ENCODE assay signal across 12 cellular contexts in the genomic region with DNA sequence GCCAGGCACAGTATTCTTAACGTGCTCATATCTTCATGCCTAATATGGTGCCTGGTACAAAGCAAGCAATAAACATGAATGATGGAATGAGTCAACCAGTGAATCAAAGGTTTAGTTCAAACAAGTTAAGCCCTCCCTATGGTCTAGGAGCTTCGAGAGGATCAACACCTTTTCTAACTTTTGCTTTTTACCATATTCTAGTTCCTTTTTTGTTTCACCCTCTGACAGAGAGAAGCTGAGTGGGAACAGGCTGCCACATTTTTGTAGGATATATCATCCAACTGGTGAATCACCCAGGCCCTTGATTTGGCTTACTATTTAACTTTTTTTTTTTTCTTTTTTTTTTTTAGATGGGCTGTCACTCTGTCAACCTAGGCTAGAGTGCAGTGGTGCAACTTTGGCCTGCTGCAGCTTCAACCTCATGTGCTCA. TPM values are rescaled to one million over a fixed set of nuclear protein-coding genes. Genes with fewer than 3 reads are reported as not detected.
DNase-seq lines count a peak whose midpoint lies in the region; ATAC-seq and TF ChIP-seq lines count a peak whose summit lies in the region.
"Had no signal": no experiment of that assay in that cellular context is flagged by ENCODE, and none has a peak within 500 bp of the region (broad histone marks: within the 10 kb centered on the region; RNA-seq: fewer than 3 reads in every experiment).

No MANE protein-coding gene starts in this region.

- ATAC-seq in HCT116 (peak; percentile 87), GM19452 (IDR thresholded peaks at IDR 0.05; ENCODE audit: unreplicated experiment) (no peak), GM18505 (IDR thresholded peaks at IDR 0.05; ENCODE audit: unreplicated experiment) (no peak)
- no peak for ATAC-seq in natural killer cell treated with Interleukin-12 subunit alpha and Interleukin-12 subunit beta and Interleukin-15 and Interleukin-18, amount 100 ng/mL, for 72 hours
- ATAC-seq: naive thymus-derived CD8-positive, alpha-beta T cell had no signal

- H3K36me3 ChIP-seq in HCT116 (ENCODE audit: control insufficient read depth in 1 of 2, insufficient read depth in 2 of 2, low read length in 2 of 2) (no peaks in the 10 kb centered on the region), adipocyte (ENCODE audit: control insufficient read depth, insufficient read depth, low read length, severe bottlenecking) (no peaks in the 10 kb centered on the region), suprapubic skin (no peaks in the 10 kb centered on the region)

- H3K4me1 ChIP-seq in HCT116 (ENCODE audit: control insufficient read depth in 1 of 2, insufficient read depth in 2 of 2, low read length in 2 of 2) (peaks cover 20 to 35% of the 10 kb centered on the region in 2 experiments), adipocyte (ENCODE audit: control insufficient read depth, insufficient read depth, low read length) (peaks cover 41% of the 10 kb centered on the region), suprapubic skin (no peaks in the 10 kb centered on the region)

- no peaks in the 10 kb centered on the region for H3K4me1 Mint-ChIP-seq in natural killer cell treated with Interleukin-12 subunit alpha and Interleukin-12 subunit beta and Interleukin-15 and Interleukin-18, amount 100 ng/mL, for 72 hours (ENCODE audit: low read depth in 2 of 2)
- H3K4me1 Mint-ChIP-seq: naive thymus-derived CD8-positive, alpha-beta T cell had no signal

- H4K20me1 ChIP-seq in HCT116 (ENCODE audit: insufficient read depth), result no peaks in the 10 kb centered on the region

- H3K27ac ChIP-seq in HCT116 (ENCODE audit: low read depth, low read length), result peak overlapping the region; percentile 21; the same call in 1 of the 2 replicates
- H3K27ac ChIP-seq in suprapubic skin, result peak overlapping the region; percentile 51

- H3K27me3 Mint-ChIP-seq in natural killer cell treated with Interleukin-12 subunit alpha and Interleukin-12 subunit beta and Interleukin-15 and Interleukin-18, amount 100 ng/mL, for 72 hours, result peaks cover 17 to 24% of the 10 kb centered on the region in 2 donors

- TF ChIP-seq RAD21 in HCT116 (IDR thresholded peaks at IDR 0.05; ENCODE audit: low read depth), result 0 out of 2 replicates have a peak, but pooled peaks have one; percentile 4

- no peak overlapping the region for H3K4me3 Mint-ChIP-seq in natural killer cell treated with Interleukin-12 subunit alpha and Interleukin-12 subunit beta and Interleukin-15 and Interleukin-18, amount 100 ng/mL, for 72 hours
- H3K4me3 Mint-ChIP-seq: naive thymus-derived CD8-positive, alpha-beta T cell had no signal

- H3K27ac Mint-ChIP-seq in natural killer cell treated with Interleukin-12 subunit alpha and Interleukin-12 subunit beta and Interleukin-15 and Interleukin-18, amount 100 ng/mL, for 72 hours, result no peak overlapping the region
- H3K27ac Mint-ChIP-seq: activated naive CD4-positive, alpha-beta T cell treated with anti-CD3 and anti-CD28 coated beads, Interleukin-2, amount 50 U/mL, for 72 hours; naive thymus-derived CD8-positive, alpha-beta T cell had no signal

- intact Hi-C loops in HCT116 (cut with micrococcal nuclease), result no loop called here

- CTCF ChIA-PET in HCT116 (lab: Charles Lee), result no interaction called here

- 20% methylated on average over 2 of the region's 2 CpGs for WGBS in suprapubic skin

- RAD21 ChIA-PET in HCT116 (lab: Charles Lee; ENCODE audit: low non-redundant PET in 1 of 2, low total read pairs in 2 of 2, uncharacterized antibody in 2 of 2, unreplicated experiment in 2 of 2), result no interaction called here

- TF ChIP-seq CTCF in HCT116 (IDR thresholded peaks at IDR 0.05 in 2 of 3, conservative IDR thresholded peaks at IDR 0.05 in 1 of 3; ENCODE audit: borderline replicate concordance in 1 of 3, insufficient read depth in 1 of 3, low read depth in 2 of 3, low read length in 2 of 3) (no peak), suprapubic skin (IDR thresholded peaks at IDR 0.05) (no peak)

- 0 out of 4 replicates have a peak overlapping the region, but pooled peaks of 1 of the 2 experiments have one; percentile 9 for H3K4me3 ChIP-seq in HCT116 (replicated peaks in 1 of 2; ENCODE audit: low read depth in 1 of 2, low read length in 2 of 2)
- H3K4me3 ChIP-seq in adipocyte (ENCODE audit: low read length), result peak overlapping the region; percentile 51
- no peak overlapping the region for H3K4me3 ChIP-seq in suprapubic skin

- H3K9me3 Mint-ChIP-seq in natural killer cell treated with Interleukin-12 subunit alpha and Interleukin-12 subunit beta and Interleukin-15 and Interleukin-18, amount 100 ng/mL, for 72 hours, result no peaks in the 10 kb centered on the region
- H3K9me3 Mint-ChIP-seq: activated naive CD4-positive, alpha-beta T cell treated with anti-CD3 and anti-CD28 coated beads, Interleukin-2, amount 50 U/mL, for 72 hours; naive thymus-derived CD8-positive, alpha-beta T cell had no signal

- TF ChIP-seq POLR2A in HCT116 (IDR thresholded peaks at IDR 0.05; ENCODE audit: borderline replicate concordance, extremely low read depth, insufficient read depth, insufficient read length) (no peak), suprapubic skin (IDR thresholded peaks at IDR 0.05) (no peak), GM18505 (IDR thresholded peaks at IDR 0.05; ENCODE audit: borderline replicate concordance, extremely low read depth, insufficient read depth, insufficient read length) (no peak)

- peak overlapping the region; percentile 51 for H3K4me2 ChIP-seq in HCT116 (ENCODE audit: low read length)

- H3K27me3 ChIP-seq in HCT116 (ENCODE audit: insufficient read depth, low read length), result no peaks in the 10 kb centered on the region
- H3K27me3 ChIP-seq in adipocyte (replicated peaks; ENCODE audit: control insufficient read depth, insufficient read depth, low read length), result no peaks in the 10 kb centered on the region
- no peaks in the 10 kb centered on the region for H3K27me3 ChIP-seq in suprapubic skin

- POLR2A ChIA-PET in HCT116 (lab: Charles Lee), result no interaction called here

- H3K9me2 ChIP-seq in HCT116 (ENCODE audit: insufficient read depth), result no peaks in the 10 kb centered on the region

- H3K9me3 ChIP-seq in HCT116 (ENCODE audit: control insufficient read depth in 1 of 2, insufficient read depth in 1 of 2, low read depth in 1 of 2, low read length in 2 of 2) (no peaks in the 10 kb centered on the region), adipocyte (ENCODE audit: control insufficient read depth, low read length) (no peaks in the 10 kb centered on the region), suprapubic skin (no peaks in the 10 kb centered on the region)

- BruUV-seq in HCT116 (replicated peaks; lab: Mats Ljungman, UMichigan), result no TSS peak

- no peaks in the 10 kb centered on the region for H3K36me3 Mint-ChIP-seq in natural killer cell treated with Interleukin-12 subunit alpha and Interleukin-12 subunit beta and Interleukin-15 and Interleukin-18, amount 100 ng/mL, for 72 hours
- H3K36me3 Mint-ChIP-seq: activated naive CD4-positive, alpha-beta T cell treated with anti-CD3 and anti-CD28 coated beads, Interleukin-2, amount 50 U/mL, for 72 hours; naive thymus-derived CD8-positive, alpha-beta T cell had no signal

- H3K79me2 ChIP-seq in HCT116 (ENCODE audit: insufficient read depth, low read length), result no peaks in the 10 kb centered on the region

- TF ChIP-seq EP300 in suprapubic skin (IDR thresholded peaks at IDR 0.05), result no peak

- no peak overlapping the region for H3K9ac ChIP-seq in HCT116 (ENCODE audit: low read length)
- H3K9ac ChIP-seq in adipocyte (ENCODE audit: low read length), result peak overlapping the region; percentile 79

- peak; percentile 49 for DNase-seq in HCT116 (ENCODE audit: low read depth, low spot score)
- DNase-seq in adipocyte (ENCODE audit: low read depth), result peak; percentile 83
- DNase-seq in hepatic stellate cell (ENCODE audit: low spot score), result peak; percentile 54
- no peak for DNase-seq in suprapubic skin (ENCODE audit: low spot score in 2 of 2)
- no peak for DNase-seq in activated naive CD4-positive, alpha-beta T cell (lab: John Stamatoyannopoulos, UW)
- no peak for DNase-seq in natural killer cell treated with Interleukin-12 subunit alpha and Interleukin-12 subunit beta and Interleukin-15 and Interleukin-18, amount 100 ng/mL, for 72 hours (ENCODE audit: low spot score)
- DNase-seq: GF-D8; naive thymus-derived CD8-positive, alpha-beta T cell; NCI-H1092 treated with DMSO at 0.1 percent for 48 hours had no signal

- peak overlapping the region; percentile 24 for H2AFZ ChIP-seq in HCT116 (ENCODE audit: low read depth, low read length, poor library complexity, severe bottlenecking)

TF ChIP-seq in HCT116, 20 proteins besides CTCF, POLR2A, EP300 and RAD21 (continues in another document):
- TF ChIP-seq SP1 (IDR thresholded peaks at IDR 0.05; ENCODE audit: low read depth), result peak; percentile 42
- no peak for TF ChIP-seq EZH2 (IDR thresholded peaks at IDR 0.05)
- no peak for TF ChIP-seq YY1 (IDR thresholded peaks at IDR 0.05; ENCODE audit: extremely low read depth, insufficient replicate concordance, low read depth, low read length)
- TF ChIP-seq POLR2AphosphoS5 (IDR thresholded peaks at IDR 0.05; ENCODE audit: low read depth, low read length), result no peak
- TF ChIP-seq EZH2phosphoT487 (IDR thresholded peaks at IDR 0.05; ENCODE audit: borderline replicate concordance), result no peak
- TF ChIP-seq JUND (IDR thresholded peaks at IDR 0.05), result peak; percentile 79
- TF ChIP-seq ELF1 (IDR thresholded peaks at IDR 0.05; ENCODE audit: borderline replicate concordance, low read depth), result no peak
- TF ChIP-seq, protein P1, sequence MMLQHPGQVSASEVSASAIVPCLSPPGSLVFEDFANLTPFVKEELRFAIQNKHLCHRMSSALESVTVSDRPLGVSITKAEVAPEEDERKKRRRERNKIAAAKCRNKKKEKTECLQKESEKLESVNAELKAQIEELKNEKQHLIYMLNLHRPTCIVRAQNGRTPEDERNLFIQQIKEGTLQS (IDR thresholded peaks at IDR 0.05), result no peak
- TF ChIP-seq, protein P2, sequence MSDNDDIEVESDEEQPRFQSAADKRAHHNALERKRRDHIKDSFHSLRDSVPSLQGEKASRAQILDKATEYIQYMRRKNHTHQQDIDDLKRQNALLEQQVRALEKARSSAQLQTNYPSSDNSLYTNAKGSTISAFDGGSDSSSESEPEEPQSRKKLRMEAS (IDR thresholded peaks at IDR 0.05), result no peak
- peak; percentile 85 for TF ChIP-seq FOSL1 (IDR thresholded peaks at IDR 0.05; ENCODE audit: low read depth)
- TF ChIP-seq ZNF274 (IDR thresholded peaks at IDR 0.05; ENCODE audit: low read depth, low read length), result no peak
- TF ChIP-seq CEBPB (IDR thresholded peaks at IDR 0.05; ENCODE audit: low read depth), result 0 out of 2 replicates have a peak, but pooled peaks have one; percentile 8
- TF ChIP-seq TCF7L2 (IDR thresholded peaks at IDR 0.05; ENCODE audit: borderline replicate concordance, extremely low read depth, insufficient read depth, insufficient read length), result peak; percentile 14

RNA-seq across cellular contexts. Expression of a gene that starts 39.3 kb away (rescaled TPM):
- total RNA-seq in HCT116 (2021; ENCODE audit: unreplicated experiment) (0.49 TPM), suprapubic skin (10 to 100 TPM; 18.5 to 27.0 (median 22.7) TPM)
- polyA plus RNA-seq in HCT116 (2012), result 0.61 and 0.62 TPM in 2 replicates
- total RNA-seq in natural killer cell treated with Interleukin-12 subunit alpha and Interleukin-12 subunit beta and Interleukin-15 and Interleukin-18, amount 100 ng/mL, for 72 hours, result under 1 TPM in 1 of 2 donors, not detected in 1; 0.64 TPM
- total RNA-seq: activated naive CD4-positive, alpha-beta T cell treated with anti-CD3 and anti-CD28 coated beads, Interleukin-2, amount 50 U/mL, for 72 hours; naive thymus-derived CD8-positive, alpha-beta T cell had no signal
- polyA plus RNA-seq: naive thymus-derived CD8-positive, alpha-beta T cell had no signal

Comparison
In these comparisons a context has a peak if more than half of its experiments do, and no peak if none do; other contexts are left out.
1. DNase-seq: peak in HCT116 (single experiment), adipocyte (single experiment) and hepatic stellate cell (single experiment); none in suprapubic skin (0 of 2), activated naive CD4-positive, alpha-beta T cell (0 of 4) and natural killer cell treated with Interleukin-12 subunit alpha and Interleukin-12 subunit beta and Interleukin-15 and Interleukin-18, amount 100 ng/mL, for 72 hours (single experiment).
2. RNA of a gene that starts 39.3 kb away (total RNA-seq): 18.5 to 27.0 TPM in suprapubic skin; 0.64 TPM in natural killer cell treated with Interleukin-12 subunit alpha and Interleukin-12 subunit beta and Interleukin-15 and Interleukin-18, amount 100 ng/mL, for 72 hours and 0.49 TPM in HCT116 (single experiment); every median in the first group is over 10 times any median in the second.